ENCODE assay signal across 9 cellular contexts in genomic region chr1:20358761-20359263, GRCh38.
DNase-seq lines count a peak whose midpoint lies in the region; ATAC-seq, FAIRE-seq and TF ChIP-seq lines count a peak whose summit lies in the region.
"Had no signal": no experiment of that assay in that cellular context is flagged by ENCODE, and none has a peak within 500 bp of the region (broad histone marks: within the 10 kb centered on the region; RNA-seq: fewer than 3 reads in every experiment).

No MANE protein-coding gene starts in this region.

- WGBS in K562 (ENCODE audit: insufficient coverage, low coverage, missing lambda C conversion rate) = 0% methylated on average over 12 of the region's 12 CpGs
- 34 to 56% methylated on average over 12 of the region's 12 CpGs for WGBS in lung, 2 donors

- H3K4me2 ChIP-seq in K562 (ENCODE audit: insufficient read depth, low read length) = no peak overlapping the region

- no peak for TF ChIP-seq POLR2A in K562 (conservative IDR thresholded peaks at IDR 0.05)

- H4K20me1 ChIP-seq in K562 (replicated peaks; ENCODE audit: control insufficient read depth, insufficient read depth, low read length) = peaks cover 12% of the 10 kb centered on the region

- H2AFZ ChIP-seq in K562 (ENCODE audit: low read depth, low read length) = no peak overlapping the region

- H3K36me3 ChIP-seq in K562 (ENCODE audit: control insufficient read depth, insufficient read depth, low read length) (no peaks in the 10 kb centered on the region), lung (ENCODE audit: control insufficient read depth in 2 of 2, insufficient read depth in 2 of 2, low read length in 2 of 2) (no peaks in the 10 kb centered on the region)

- no peak overlapping the region for H3K9ac ChIP-seq in K562 (ENCODE audit: insufficient read depth in 1 of 2, low read depth in 2 of 2, low read length in 2 of 2)

- POLR2A ChIA-PET in K562 (lab: Yijun Ruan, JAX) = interaction anchor here (1.1 kb wide), 1 partner anchor 13 kb away, joined by 5 read pairs; no protein-coding TSS in a partner anchor

- no TSS peak for BruUV-seq in K562 (replicated peaks; lab: Mats Ljungman, UMichigan)

- DNase-seq in COR-L47 (lab: John Stamatoyannopoulos, UW) (peak; percentile 60), NCI-H1694 (lab: John Stamatoyannopoulos, UW) (peak; percentile 37), K562 (ENCODE audit: extremely low read depth in 1 of 4, low spot score in 3 of 4) (no peak), lung (ENCODE audit: low spot score) (peak; percentile 49)
- DNase-seq in activated CD8-positive, alpha-beta memory T cell treated with anti-CD3 and anti-CD28 coated beads, Interleukin-2, amount 50 U/mL, for 4 hours = no peak
- no peak for DNase-seq in central memory CD4-positive, alpha-beta T cell
- DNase-seq: GF-D8 had no signal

- no peak for ATAC-seq in K562
- ATAC-seq in lung (ENCODE audit: insufficient read depth, low FRiP score) = no peak
- no peak for ATAC-seq in GM21529 (IDR thresholded peaks at IDR 0.05; ENCODE audit: unreplicated experiment)
- no peak for ATAC-seq in HG02870 (IDR thresholded peaks at IDR 0.05; ENCODE audit: unreplicated experiment)

- no peaks in the 10 kb centered on the region for H3K79me2 ChIP-seq in K562 (ENCODE audit: control insufficient read depth, insufficient read depth, low read length)

- CTCF ChIA-PET in K562 (lab: Yijun Ruan, JAX; ENCODE audit: low intra/inter-chr PET ratio) = no interaction called here

- no peak for FAIRE-seq in K562 (lab: Jason Lieb, UNC)

- TF ChIP-seq RAD21 in K562 (CRISPR knock-in tag; conservative IDR thresholded peaks at IDR 0.05 in 1 of 2, IDR thresholded peaks at IDR 0.05 in 1 of 2) = no peak

- H3K27me3 ChIP-seq in K562 (ENCODE audit: control insufficient read depth in 2 of 2, insufficient read depth in 2 of 2, low read length in 2 of 2) (peaks cover 34 to 85% of the 10 kb centered on the region in 2 experiments), lung (ENCODE audit: control insufficient read depth, insufficient read depth) (peaks cover 11% of the 10 kb centered on the region)

- no peaks in the 10 kb centered on the region for H3K4me1 ChIP-seq in K562 (replicated peaks in 1 of 2; ENCODE audit: control insufficient read depth in 2 of 2, insufficient read depth in 2 of 2, low read length in 2 of 2)
- peaks cover 0 to 3% of the 10 kb centered on the region in 2 donors for H3K4me1 ChIP-seq in lung (ENCODE audit: control insufficient read depth in 2 of 2, insufficient read depth in 2 of 2, low read length in 2 of 2)

- H3K9me3 ChIP-seq in K562 (replicated peaks; ENCODE audit: control insufficient read depth, insufficient read depth, low read depth, low read length) (no peaks in the 10 kb centered on the region), lung (ENCODE audit: control insufficient read depth in 2 of 2, insufficient read depth in 1 of 2, low read length in 1 of 2) (no peaks in the 10 kb centered on the region)

- no peak for TF ChIP-seq EP300 in K562 (IDR thresholded peaks at IDR 0.05; ENCODE audit: low read length)

- in situ Hi-C loops in K562 (cut with MboI) = no loop called here

- H3K9me1 ChIP-seq in K562 (ENCODE audit: control insufficient read depth, insufficient read depth, low read length) = no peaks in the 10 kb centered on the region

- H3K4me3 ChIP-seq in K562 = no peak overlapping the region
- no peak overlapping the region for H3K4me3 ChIP-seq in lung

- H3K27ac ChIP-seq in K562 (ENCODE audit: extremely low read depth, low read depth, low read length) = no peak overlapping the region
- H3K27ac ChIP-seq in lung (ENCODE audit: low read depth in 1 of 2, low read length in 1 of 2) = no peak overlapping the region

- no peak for TF ChIP-seq CTCF in K562 (IDR thresholded peaks at IDR 0.05 in 2 of 3, conservative IDR thresholded peaks at IDR 0.05 in 1 of 3; ENCODE audit: insufficient read depth in 2 of 3, low read depth in 1 of 3, low read length in 3 of 3)
- TF ChIP-seq CTCF in lung (IDR thresholded peaks at IDR 0.05; ENCODE audit: control extremely low read depth, extremely low read depth) = no peak

- intact Hi-C loops in K562 (cut with micrococcal nuclease) = no loop called here

TF ChIP-seq in K562, 482 proteins besides CTCF, POLR2A, EP300 and RAD21:
- no peak for TF ChIP-seq KDM2B (CRISPR knock-in tag; IDR thresholded peaks at IDR 0.05)
- TF ChIP-seq NFIC (IDR thresholded peaks at IDR 0.05) = peak; percentile 69

Comparison
In these comparisons a context has a peak if more than half of its experiments do, and no peak if none do; other contexts are left out.
1. DNase-seq: peak in COR-L47 (single experiment), NCI-H1694 (single experiment) and lung (single experiment); none in K562 (0 of 4), activated CD8-positive, alpha-beta memory T cell treated with anti-CD3 and anti-CD28 coated beads, Interleukin-2, amount 50 U/mL, for 4 hours (single experiment) and central memory CD4-positive, alpha-beta T cell (single experiment).